18 cellular contexts compared by ENCODE assay signal in the genomic region with DNA sequence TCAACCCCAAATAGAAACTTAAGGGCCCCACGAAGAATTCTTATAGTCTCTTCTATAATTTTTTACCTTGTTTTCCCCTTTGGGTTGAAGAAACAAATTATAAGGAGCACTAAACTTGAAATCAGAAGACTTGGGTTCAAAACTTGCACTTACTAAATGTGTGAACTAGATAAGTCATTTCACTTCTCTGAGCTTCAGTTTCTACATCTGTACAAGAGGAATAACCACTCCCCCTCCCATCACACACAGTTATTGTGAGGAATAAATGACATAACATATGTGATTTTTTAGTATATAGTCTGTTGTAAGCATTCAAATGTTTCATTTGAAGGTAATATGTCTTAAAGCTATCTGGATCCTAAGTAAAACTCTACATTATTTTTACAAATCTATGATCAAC.
DNase-seq lines count a peak whose midpoint lies in the region; ATAC-seq and TF ChIP-seq lines count a peak whose summit lies in the region.
"Had no signal": no experiment of that assay in that cellular context is flagged by ENCODE, and none has a peak within 500 bp of the region (broad histone marks: within the 10 kb centered on the region; RNA-seq: fewer than 3 reads in every experiment).

No MANE protein-coding gene starts in this region.

- H3K4me3 Mint-ChIP-seq in activated T-cell treated with anti-CD3 and anti-CD28 coated beads, Interleukin-2, amount 50 U/mL, for 4 hours = no peak overlapping the region
- H3K4me3 Mint-ChIP-seq in natural killer cell treated with Interleukin-12 subunit alpha and Interleukin-12 subunit beta and Interleukin-15 and Interleukin-18, amount 100 ng/mL, for 72 hours = no peak overlapping the region
- H3K4me3 Mint-ChIP-seq in natural killer cell = no peak overlapping the region
- H3K4me3 Mint-ChIP-seq: CD14-positive monocyte; CD8-positive, alpha-beta T cell had no signal

- H3K27ac ChIP-seq in gastrocnemius medialis = no peak overlapping the region
- H3K27ac ChIP-seq: 22Rv1, GM23248, HL-60 had no signal

- DNase-seq in activated CD4-positive, CD25-positive, alpha-beta regulatory T cell treated with anti-CD3 and anti-CD28 coated beads, Interleukin-2, amount 50 U/mL, for 72 hours = no peak
- DNase-seq in activated T-cell treated with anti-CD3 and anti-CD28 coated beads, Interleukin-2, amount 50 U/mL, for 4 hours = no peak
- no peak for DNase-seq in activated T-cell treated with anti-CD3 and anti-CD28 coated beads, Interleukin-2, amount 50 U/mL, for 1 hour
- DNase-seq in natural killer cell treated with Interleukin-12 subunit alpha and Interleukin-12 subunit beta and Interleukin-15 and Interleukin-18, amount 100 ng/mL, for 72 hours (ENCODE audit: low spot score) = no peak
- DNase-seq in natural killer cell (no peak), gastrocnemius medialis (no peak)
- DNase-seq: CD8-positive, alpha-beta T cell; COR-L47; DMS153; DMS79 treated with DMSO at 0.1 percent for 48 hours; EL; GM23248 had no signal

- H3K4me3 ChIP-seq in gastrocnemius medialis = no peak overlapping the region
- H3K4me3 ChIP-seq: GM23248 had no signal

- peaks cover 0 to 8% (median 4%) of the 10 kb centered on the region in 3 donors for H3K27me3 ChIP-seq in gastrocnemius medialis

- no peaks in the 10 kb centered on the region for H3K36me3 Mint-ChIP-seq in activated T-cell treated with anti-CD3 and anti-CD28 coated beads, Interleukin-2, amount 50 U/mL, for 4 hours (ENCODE audit: insufficient read depth)
- no peaks in the 10 kb centered on the region for H3K36me3 Mint-ChIP-seq in natural killer cell treated with Interleukin-12 subunit alpha and Interleukin-12 subunit beta and Interleukin-15 and Interleukin-18, amount 100 ng/mL, for 72 hours
- H3K36me3 Mint-ChIP-seq in natural killer cell = no peaks in the 10 kb centered on the region
- H3K36me3 Mint-ChIP-seq: CD14-positive monocyte; CD8-positive, alpha-beta T cell had no signal

- H3K4me1 ChIP-seq in gastrocnemius medialis = no peaks in the 10 kb centered on the region

- H3K9me3 Mint-ChIP-seq in activated T-cell treated with anti-CD3 and anti-CD28 coated beads, Interleukin-2, amount 50 U/mL, for 4 hours = no peaks in the 10 kb centered on the region
- H3K9me3 Mint-ChIP-seq in natural killer cell treated with Interleukin-12 subunit alpha and Interleukin-12 subunit beta and Interleukin-15 and Interleukin-18, amount 100 ng/mL, for 72 hours = no peaks in the 10 kb centered on the region
- H3K9me3 Mint-ChIP-seq in natural killer cell = no peaks in the 10 kb centered on the region
- H3K9me3 Mint-ChIP-seq: CD14-positive monocyte; CD8-positive, alpha-beta T cell had no signal

- no peaks in the 10 kb centered on the region for H3K9me3 ChIP-seq in gastrocnemius medialis

- no peak for TF ChIP-seq POLR2A in gastrocnemius medialis (IDR thresholded peaks at IDR 0.05)

- no peak overlapping the region for H3K27ac Mint-ChIP-seq in natural killer cell treated with Interleukin-12 subunit alpha and Interleukin-12 subunit beta and Interleukin-15 and Interleukin-18, amount 100 ng/mL, for 72 hours
- H3K27ac Mint-ChIP-seq in natural killer cell = no peak overlapping the region
- H3K27ac Mint-ChIP-seq: CD14-positive monocyte; CD8-positive, alpha-beta T cell had no signal

- H3K4me1 Mint-ChIP-seq in activated T-cell treated with anti-CD3 and anti-CD28 coated beads, Interleukin-2, amount 50 U/mL, for 4 hours (ENCODE audit: low read depth) = no peaks in the 10 kb centered on the region
- H3K4me1 Mint-ChIP-seq in natural killer cell treated with Interleukin-12 subunit alpha and Interleukin-12 subunit beta and Interleukin-15 and Interleukin-18, amount 100 ng/mL, for 72 hours (ENCODE audit: low read depth in 2 of 2) = peaks cover 0 to 4% of the 10 kb centered on the region in 2 donors
- no peaks in the 10 kb centered on the region for H3K4me1 Mint-ChIP-seq in natural killer cell
- H3K4me1 Mint-ChIP-seq: CD14-positive monocyte had no signal

- H3K36me3 ChIP-seq in gastrocnemius medialis = no peaks in the 10 kb centered on the region

- intact Hi-C loops in natural killer cell (cut with micrococcal nuclease) (no loop called here), gastrocnemius medialis (cut with DNase I; ENCODE audit: low total_unique reads) (no loop called here)

- no peak for TF ChIP-seq CTCF in natural killer cell (IDR thresholded peaks at IDR 0.05)
- TF ChIP-seq CTCF in gastrocnemius medialis (IDR thresholded peaks at IDR 0.05 in 4 of 5, conservative IDR thresholded peaks at IDR 0.05 in 1 of 5) = no peak

- no peaks in the 10 kb centered on the region for H3K27me3 Mint-ChIP-seq in activated T-cell treated with anti-CD3 and anti-CD28 coated beads, Interleukin-2, amount 50 U/mL, for 4 hours (ENCODE audit: low read depth)
- peaks cover 0 to 8% of the 10 kb centered on the region in 2 donors for H3K27me3 Mint-ChIP-seq in natural killer cell treated with Interleukin-12 subunit alpha and Interleukin-12 subunit beta and Interleukin-15 and Interleukin-18, amount 100 ng/mL, for 72 hours
- no peaks in the 10 kb centered on the region for H3K27me3 Mint-ChIP-seq in natural killer cell (ENCODE audit: low read depth in 2 of 2)

- in situ Hi-C loops in gastrocnemius medialis (cut with MboI; ENCODE audit: low sequenced_read_pairs in 4 of 4) = no loop called here

- ATAC-seq in activated CD4-positive, CD25-positive, alpha-beta regulatory T cell treated with anti-CD3 and anti-CD28 coated beads, Interleukin-2, amount 50 U/mL, for 24 hours = peak; percentile 63 to 66
- ATAC-seq in activated T-cell treated with anti-CD3 and anti-CD28 coated beads, Interleukin-2, amount 50 U/mL, for 4 hours = peak; percentile 61 to 72
- ATAC-seq in natural killer cell treated with Interleukin-12 subunit alpha and Interleukin-12 subunit beta and Interleukin-15 and Interleukin-18, amount 100 ng/mL, for 72 hours = peak; percentile 61 to 71
- ATAC-seq in natural killer cell (no peak), SK-N-SH treated with all-trans-retinoic acid at 6 μM for 48 hours (no peak), gastrocnemius medialis (no peak)
- ATAC-seq: CD8-positive, alpha-beta T cell; HCT116 had no signal

TF ChIP-seq in SK-N-SH treated with all-trans-retinoic acid at 6 μM for 48 hours, 23 proteins besides CTCF, POLR2A, EP300 and RAD21:
- TF ChIP-seq ZNF8 (CRISPR knock-in tag; IDR thresholded peaks at IDR 0.05) = no peak
- TF ChIP-seq ESRRG (CRISPR knock-in tag; IDR thresholded peaks at IDR 0.05) = no peak
- no peak for TF ChIP-seq CSDC2 (CRISPR knock-in tag; IDR thresholded peaks at IDR 0.05)
- no peak for TF ChIP-seq ZFP3 (CRISPR knock-in tag; IDR thresholded peaks at IDR 0.05)
- TF ChIP-seq RARB (CRISPR knock-in tag; IDR thresholded peaks at IDR 0.05) = no peak
- TF ChIP-seq, protein P1, sequence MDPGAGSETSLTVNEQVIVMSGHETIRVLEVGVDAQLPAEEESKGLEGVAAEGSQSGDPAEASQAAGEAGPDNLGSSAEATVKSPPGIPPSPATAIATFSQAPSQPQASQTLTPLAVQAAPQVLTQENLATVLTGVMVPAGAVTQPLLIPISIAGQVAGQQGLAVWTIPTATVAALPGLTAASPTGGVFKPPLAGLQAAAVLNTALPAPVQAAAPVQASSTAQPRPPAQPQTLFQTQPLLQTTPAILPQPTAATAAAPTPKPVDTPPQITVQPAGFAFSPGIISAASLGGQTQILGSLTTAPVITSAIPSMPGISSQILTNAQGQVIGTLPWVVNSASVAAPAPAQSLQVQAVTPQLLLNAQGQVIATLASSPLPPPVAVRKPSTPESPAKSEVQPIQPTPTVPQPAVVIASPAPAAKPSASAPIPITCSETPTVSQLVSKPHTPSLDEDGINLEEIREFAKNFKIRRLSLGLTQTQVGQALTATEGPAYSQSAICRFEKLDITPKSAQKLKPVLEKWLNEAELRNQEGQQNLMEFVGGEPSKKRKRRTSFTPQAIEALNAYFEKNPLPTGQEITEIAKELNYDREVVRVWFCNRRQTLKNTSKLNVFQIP (CRISPR knock-in tag; IDR thresholded peaks at IDR 0.05; ENCODE audit: borderline replicate concordance, low read depth) = no peak
- TF ChIP-seq OSR1 (CRISPR knock-in tag; IDR thresholded peaks at IDR 0.05) = no peak
- no peak for TF ChIP-seq ZNF565 (CRISPR knock-in tag; conservative IDR thresholded peaks at IDR 0.05; ENCODE audit: low read depth)
- TF ChIP-seq, protein P2, sequence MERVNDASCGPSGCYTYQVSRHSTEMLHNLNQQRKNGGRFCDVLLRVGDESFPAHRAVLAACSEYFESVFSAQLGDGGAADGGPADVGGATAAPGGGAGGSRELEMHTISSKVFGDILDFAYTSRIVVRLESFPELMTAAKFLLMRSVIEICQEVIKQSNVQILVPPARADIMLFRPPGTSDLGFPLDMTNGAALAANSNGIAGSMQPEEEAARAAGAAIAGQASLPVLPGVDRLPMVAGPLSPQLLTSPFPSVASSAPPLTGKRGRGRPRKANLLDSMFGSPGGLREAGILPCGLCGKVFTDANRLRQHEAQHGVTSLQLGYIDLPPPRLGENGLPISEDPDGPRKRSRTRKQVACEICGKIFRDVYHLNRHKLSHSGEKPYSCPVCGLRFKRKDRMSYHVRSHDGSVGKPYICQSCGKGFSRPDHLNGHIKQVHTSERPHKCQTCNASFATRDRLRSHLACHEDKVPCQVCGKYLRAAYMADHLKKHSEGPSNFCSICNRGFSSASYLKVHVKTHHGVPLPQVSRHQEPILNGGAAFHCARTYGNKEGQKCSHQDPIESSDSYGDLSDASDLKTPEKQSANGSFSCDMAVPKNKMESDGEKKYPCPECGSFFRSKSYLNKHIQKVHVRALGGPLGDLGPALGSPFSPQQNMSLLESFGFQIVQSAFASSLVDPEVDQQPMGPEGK (CRISPR knock-in tag; IDR thresholded peaks at IDR 0.05; ENCODE audit: borderline replicate concordance) = no peak
- no peak for TF ChIP-seq ARNTL (CRISPR knock-in tag; IDR thresholded peaks at IDR 0.05; ENCODE audit: borderline replicate concordance, low read depth)
- TF ChIP-seq ZNF70 (CRISPR knock-in tag; IDR thresholded peaks at IDR 0.05) = no peak
- TF ChIP-seq ISL1 (CRISPR knock-in tag; IDR thresholded peaks at IDR 0.05) = no peak
- TF ChIP-seq TCF4 (CRISPR knock-in tag; IDR thresholded peaks at IDR 0.05; ENCODE audit: borderline replicate concordance) = no peak
- TF ChIP-seq, protein P3, sequence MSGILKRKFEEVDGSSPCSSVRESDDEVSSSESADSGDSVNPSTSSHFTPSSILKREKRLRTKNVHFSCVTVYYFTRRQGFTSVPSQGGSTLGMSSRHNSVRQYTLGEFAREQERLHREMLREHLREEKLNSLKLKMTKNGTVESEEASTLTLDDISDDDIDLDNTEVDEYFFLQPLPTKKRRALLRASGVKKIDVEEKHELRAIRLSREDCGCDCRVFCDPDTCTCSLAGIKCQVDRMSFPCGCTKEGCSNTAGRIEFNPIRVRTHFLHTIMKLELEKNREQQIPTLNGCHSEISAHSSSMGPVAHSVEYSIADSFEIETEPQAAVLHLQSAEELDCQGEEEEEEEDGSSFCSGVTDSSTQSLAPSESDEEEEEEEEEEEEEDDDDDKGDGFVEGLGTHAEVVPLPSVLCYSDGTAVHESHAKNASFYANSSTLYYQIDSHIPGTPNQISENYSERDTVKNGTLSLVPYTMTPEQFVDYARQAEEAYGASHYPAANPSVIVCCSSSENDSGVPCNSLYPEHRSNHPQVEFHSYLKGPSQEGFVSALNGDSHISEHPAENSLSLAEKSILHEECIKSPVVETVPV (CRISPR knock-in tag; IDR thresholded peaks at IDR 0.05) = no peak

Comparison
In these comparisons a context has a peak if more than half of its experiments do, and no peak if none do; other contexts are left out.
1. ATAC-seq: peak in activated CD4-positive, CD25-positive, alpha-beta regulatory T cell treated with anti-CD3 and anti-CD28 coated beads, Interleukin-2, amount 50 U/mL, for 24 hours (2 of 2), activated T-cell treated with anti-CD3 and anti-CD28 coated beads, Interleukin-2, amount 50 U/mL, for 4 hours (2 of 2) and natural killer cell treated with Interleukin-12 subunit alpha and Interleukin-12 subunit beta and Interleukin-15 and Interleukin-18, amount 100 ng/mL, for 72 hours (2 of 2); none in natural killer cell (0 of 3), SK-N-SH treated with all-trans-retinoic acid at 6 μM for 48 hours (single experiment) and gastrocnemius medialis (0 of 2).